Comparison of ENCODE assay signal across 8 cellular contexts in genomic region chr4:7103031-7103598, GRCh38. TPM values are rescaled to one million over a fixed set of nuclear protein-coding genes. Genes with fewer than 3 reads are reported as not detected.
DNase-seq lines count a peak whose midpoint lies in the region; ATAC-seq and TF ChIP-seq lines count a peak whose summit lies in the region.

No MANE protein-coding gene starts in this region.

- no peak overlapping the region for H3K4ac ChIP-seq in mesenchymal stem cell (ENCODE audit: low read depth in 1 of 2, low read length in 2 of 2)

- H2BK120ac ChIP-seq in mesenchymal stem cell (ENCODE audit: low read depth, low read length) = no peak overlapping the region

- H3K9me3 ChIP-seq in mesenchymal stem cell (ENCODE audit: control insufficient read depth, low read length) = no peaks in the 10 kb centered on the region

- ATAC-seq in GM19035 (IDR thresholded peaks at IDR 0.05; ENCODE audit: unreplicated experiment) (peak; percentile 87), HG03196 (IDR thresholded peaks at IDR 0.05; ENCODE audit: unreplicated experiment) (peak; percentile 72)
- peak; percentile 95 for ATAC-seq in activated CD8-positive, alpha-beta T cell treated with anti-CD3 and anti-CD28 coated beads for 36 hours

- H3K4me3 Mint-ChIP-seq in activated CD8-positive, alpha-beta T cell treated with anti-CD3 and anti-CD28 coated beads for 36 hours = peak overlapping the region; percentile 86

- H3K4me2 ChIP-seq in mesenchymal stem cell (ENCODE audit: low read length, poor library complexity, severe bottlenecking) = peak overlapping the region; percentile 55

- H2BK15ac ChIP-seq in mesenchymal stem cell (ENCODE audit: low read depth, poor library complexity, severe bottlenecking) = no peak overlapping the region

- H2BK5ac ChIP-seq in mesenchymal stem cell (ENCODE audit: low read depth, low read length, poor library complexity, severe bottlenecking) = no peak overlapping the region

- H3K9ac ChIP-seq in mesenchymal stem cell (ENCODE audit: low read length) = peak overlapping the region; percentile 87

- no peaks in the 10 kb centered on the region for H3K27me3 Mint-ChIP-seq in activated CD8-positive, alpha-beta T cell treated with anti-CD3 and anti-CD28 coated beads for 36 hours

- 1% methylated on average over 31 of the region's 34 CpGs for WGBS in mesenchymal stem cell

- H2BK12ac ChIP-seq in mesenchymal stem cell (ENCODE audit: low read length in 2 of 2) = no peak overlapping the region

- no peak overlapping the region for H3K27ac ChIP-seq in mesenchymal stem cell (ENCODE audit: low read length, poor library complexity, severe bottlenecking)

- H3K18ac ChIP-seq in mesenchymal stem cell (ENCODE audit: low read depth in 1 of 2, low read length in 2 of 2) = peak overlapping the region; percentile 28 to 47

- DNase-seq in AML-193 (lab: John Stamatoyannopoulos, UW) (peak; percentile 65 to 68), NCI-H748 (lab: John Stamatoyannopoulos, UW; ENCODE audit: unreplicated experiment) (peak; percentile 78), mesenchymal stem cell (peak; percentile 68)
- peak; percentile 93 for DNase-seq in activated CD8-positive, alpha-beta T cell treated with anti-CD3 and anti-CD28 coated beads for 36 hours
- peak; percentile 64 for DNase-seq in effector CD8-positive, alpha-beta T cell (lab: John Stamatoyannopoulos, UW)
- peak; percentile 63 for DNase-seq in stimulated activated CD8-positive, alpha-beta memory T cell treated with anti-CD3 and anti-CD28 coated beads, Interleukin-12 subunit alpha, Interleukin-12 subunit beta, amount 100 ng/mL, for 1 hour (ENCODE audit: low read depth)

- POLR2A ChIA-PET in activated CD8-positive, alpha-beta T cell treated with anti-CD3 and anti-CD28 coated beads for 36 hours (lab: Charles Lee) = interaction anchor here (0.6 kb wide), 1 partner anchor 17 kb away, joined by 3 read pairs; no protein-coding TSS in a partner anchor

- intact Hi-C loops in activated CD8-positive, alpha-beta T cell treated with anti-CD3 and anti-CD28 coated beads for 36 hours (cut with micrococcal nuclease) = no loop called here

- no peak overlapping the region for H4K91ac ChIP-seq in mesenchymal stem cell (ENCODE audit: low read length)

- no peak overlapping the region for H3K23ac ChIP-seq in mesenchymal stem cell (ENCODE audit: low read length in 2 of 2)

- peak overlapping the region; percentile 66 for H2AFZ ChIP-seq in mesenchymal stem cell (ENCODE audit: low read depth, low read length)

- no peaks in the 10 kb centered on the region for H3K9me3 Mint-ChIP-seq in activated CD8-positive, alpha-beta T cell treated with anti-CD3 and anti-CD28 coated beads for 36 hours

- H4K8ac ChIP-seq in mesenchymal stem cell (ENCODE audit: low read length) = peak overlapping the region; percentile 85

- H3K4me1 Mint-ChIP-seq in activated CD8-positive, alpha-beta T cell treated with anti-CD3 and anti-CD28 coated beads for 36 hours (ENCODE audit: low read depth) = peaks cover 10% of the 10 kb centered on the region

- no peak overlapping the region for H2AK5ac ChIP-seq in mesenchymal stem cell (ENCODE audit: low read length, severe bottlenecking)

- no peak overlapping the region for H3K14ac ChIP-seq in mesenchymal stem cell (ENCODE audit: low read length in 2 of 2)

- H3K27me3 ChIP-seq in mesenchymal stem cell (ENCODE audit: control insufficient read depth in 1 of 2, insufficient read depth in 1 of 2, low read length in 2 of 2) = peaks cover 0 to 4% of the 10 kb centered on the region in 2 experiments

- TF ChIP-seq CTCF in activated CD8-positive, alpha-beta T cell treated with anti-CD3 and anti-CD28 coated beads for 36 hours (IDR thresholded peaks at IDR 0.05) = no peak

- peak overlapping the region; percentile 65 to 86 for H3K4me3 ChIP-seq in mesenchymal stem cell (ENCODE audit: insufficient read depth in 1 of 2, low read depth in 1 of 2, low read length in 2 of 2)

- H3K36me3 Mint-ChIP-seq in activated CD8-positive, alpha-beta T cell treated with anti-CD3 and anti-CD28 coated beads for 36 hours (ENCODE audit: low read depth) = no peaks in the 10 kb centered on the region

- H3K27ac Mint-ChIP-seq in activated CD8-positive, alpha-beta T cell treated with anti-CD3 and anti-CD28 coated beads for 36 hours = peak overlapping the region; percentile 83

- no peaks in the 10 kb centered on the region for H3K36me3 ChIP-seq in mesenchymal stem cell (ENCODE audit: control insufficient read depth in 1 of 2, insufficient read depth in 2 of 2, low read depth in 1 of 2, low read length in 2 of 2)

- CTCF ChIA-PET in activated CD8-positive, alpha-beta T cell treated with anti-CD3 and anti-CD28 coated beads for 36 hours (lab: Charles Lee) = interaction anchor here (0.6 to 3.2 kb wide), 14 partner anchors 9 to 619 kb away, joined by 3 to 32 read pairs (median 6); partner anchors contain the start of genes GRPEL1 and TADA2B

- peaks cover 20% of the 10 kb centered on the region for H3K4me1 ChIP-seq in mesenchymal stem cell (ENCODE audit: control insufficient read depth, insufficient read depth, low read depth, low read length)

- H3K79me1 ChIP-seq in mesenchymal stem cell (replicated peaks; ENCODE audit: low read length, poor library complexity, severe bottlenecking) = no peaks in the 10 kb centered on the region

RNA-seq across cellular contexts. Expression of gene GRPEL1, which starts 35.3 kb away (rescaled TPM):
- total RNA-seq in activated CD8-positive, alpha-beta T cell treated with anti-CD3 and anti-CD28 coated beads for 36 hours = 10 to 100 TPM; 82.4 to 84.5 TPM
- 21.0 TPM for polyA plus RNA-seq in mesenchymal stem cell (2013, experiment 1 of 2)
- polyA plus RNA-seq in mesenchymal stem cell (2013, experiment 2 of 2) = 23.6 TPM

RNA-seq across cellular contexts. Expression of gene TADA2B, which starts 59.9 kb away (rescaled TPM):
- total RNA-seq in activated CD8-positive, alpha-beta T cell treated with anti-CD3 and anti-CD28 coated beads for 36 hours = 10 to 100 TPM in 1 of 2 experiments, 1 to 10 TPM in 1; 7.7 to 10.0 TPM
- polyA plus RNA-seq in mesenchymal stem cell (2013, experiment 1 of 2) = 13.5 TPM
- 14.1 TPM for polyA plus RNA-seq in mesenchymal stem cell (2013, experiment 2 of 2)
